Comparison of ENCODE assay signal across 14 cellular contexts in genomic region chr9:89926691-89927220, GRCh38.
"Had no signal": no experiment of that assay in that cellular context is flagged by ENCODE, and none has a peak within 500 bp of the region (broad histone marks: within the 10 kb centered on the region; RNA-seq: fewer than 3 reads in every experiment).

No MANE protein-coding gene starts in this region.

- H3K4me3 Mint-ChIP-seq: activated CD8-positive, alpha-beta T cell treated with anti-CD3 and anti-CD28 coated beads for 36 hours; memory B cell; natural killer cell; stimulated activated effector memory CD8-positive, alpha-beta T cell treated with anti-CD3 and anti-CD28 coated beads, Interleukin-12 subunit alpha, Interleukin-12 subunit beta, amount 100 ng/mL, for 72 hours; T-helper 17 cell had no signal

- H3K36me3 ChIP-seq: ascending aorta, breast epithelium, tibial nerve had no signal

- H3K27ac ChIP-seq: ascending aorta, breast epithelium, foreskin keratinocyte, tibial nerve had no signal

- H3K4me3 ChIP-seq: ascending aorta, breast epithelium, tibial nerve had no signal

- H3K27ac Mint-ChIP-seq: activated CD8-positive, alpha-beta T cell treated with anti-CD3 and anti-CD28 coated beads for 36 hours; memory B cell; natural killer cell; stimulated activated effector memory CD8-positive, alpha-beta T cell treated with anti-CD3 and anti-CD28 coated beads, Interleukin-12 subunit alpha, Interleukin-12 subunit beta, amount 100 ng/mL, for 72 hours; T-helper 17 cell had no signal

- H3K9me3 ChIP-seq: ascending aorta, breast epithelium, tibial nerve had no signal

- ATAC-seq: activated CD8-positive, alpha-beta T cell treated with anti-CD3 and anti-CD28 coated beads for 36 hours; foreskin keratinocyte; natural killer cell; stimulated activated effector memory CD8-positive, alpha-beta T cell treated with anti-CD3 and anti-CD28 coated beads, Interleukin-12 subunit alpha, Interleukin-12 subunit beta, amount 100 ng/mL, for 72 hours; T-helper 17 cell had no signal

- H3K9me3 Mint-ChIP-seq: activated CD8-positive, alpha-beta T cell treated with anti-CD3 and anti-CD28 coated beads for 36 hours; memory B cell; natural killer cell; stimulated activated effector memory CD8-positive, alpha-beta T cell treated with anti-CD3 and anti-CD28 coated beads, Interleukin-12 subunit alpha, Interleukin-12 subunit beta, amount 100 ng/mL, for 72 hours had no signal

- H3K4me1 ChIP-seq: breast epithelium, foreskin keratinocyte had no signal

- H3K36me3 Mint-ChIP-seq: memory B cell; natural killer cell; stimulated activated effector memory CD8-positive, alpha-beta T cell treated with anti-CD3 and anti-CD28 coated beads, Interleukin-12 subunit alpha, Interleukin-12 subunit beta, amount 100 ng/mL, for 72 hours had no signal

- H3K27me3 ChIP-seq: ascending aorta, tibial nerve had no signal

- DNase-seq: activated CD4-positive, alpha-beta T cell treated with anti-CD3 and anti-CD28 coated beads for 48 hours; activated CD8-positive, alpha-beta T cell treated with anti-CD3 and anti-CD28 coated beads for 36 hours; activated naive CD4-positive, alpha-beta T cell treated with Interleukin-2 at 50 U/mL for 16 hours; activated T-cell treated with anti-CD3 and anti-CD28 coated beads for 4 hours; cerebellar nuclear complex; effector CD8-positive, alpha-beta T cell; foreskin keratinocyte; natural killer cell; T-helper 17 cell had no signal
